In the genomic region with DNA sequence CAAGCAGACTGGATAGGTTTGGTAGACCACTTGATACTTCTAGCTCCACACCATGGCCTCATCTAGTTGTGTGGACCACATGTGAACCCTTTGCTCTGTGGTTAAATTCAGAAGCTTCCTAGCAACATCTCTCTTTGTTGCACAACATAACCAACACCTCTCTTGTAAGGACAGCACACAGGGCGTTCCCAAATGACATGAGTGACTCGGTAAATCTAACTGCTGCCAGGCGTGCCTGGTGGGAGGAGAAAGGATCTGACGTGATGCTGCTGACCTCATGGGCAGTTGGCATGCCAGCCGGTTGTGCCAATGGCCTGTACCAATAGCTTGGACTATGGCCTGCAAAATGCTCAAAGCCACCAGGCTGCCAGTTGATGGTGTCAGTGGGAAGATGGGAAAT, we compare ENCODE assay signal across 11 cellular contexts.
"Had no signal": no experiment of that assay in that cellular context is flagged by ENCODE, and none has a peak within 500 bp of the region (broad histone marks: within the 10 kb centered on the region; RNA-seq: fewer than 3 reads in every experiment).

No MANE protein-coding gene starts in this region.

- H3K4me2 ChIP-seq: hepatocyte, neural progenitor cell had no signal

- H3K36me3 ChIP-seq: neural progenitor cell had no signal

- DNase-seq: activated CD4-positive, alpha-beta T cell treated with anti-CD3 and anti-CD28 coated beads for 48 hours; amniotic stem cell; cerebellar nuclear complex; kidney; stimulated activated CD4-positive, alpha-beta T cell treated with anti-CD3 and anti-CD28 coated beads, Interleukin-4, amount 100 ng/mL, for 1 hour; stimulated activated CD8-positive, alpha-beta memory T cell treated with anti-CD3 and anti-CD28 coated beads, Interleukin-4, amount 100 ng/mL, for 48 hours; stimulated activated naive CD8-positive, alpha-beta T cell treated with anti-CD3 and anti-CD28 coated beads, Interleukin-15, Interleukin-2, amounts not matched to agents 100 U/mL and 50 U/mL, for 24 hours; T-helper 1 cell had no signal

- H3K4me1 ChIP-seq: neural progenitor cell, parathyroid adenoma had no signal

- H3K27me3 ChIP-seq: hepatocyte, neural progenitor cell had no signal

- ATAC-seq: stimulated activated naive CD8-positive, alpha-beta T cell treated with anti-CD3 and anti-CD28 coated beads, Interleukin-15, Interleukin-2, amounts not matched to agents 100 U/mL and 50 U/mL, for 24 hours had no signal

- H2AFZ ChIP-seq: hepatocyte, neural progenitor cell, parathyroid adenoma had no signal

- H3K79me2 ChIP-seq: hepatocyte, parathyroid adenoma had no signal

- H3K4me3 ChIP-seq: hepatocyte, neural progenitor cell had no signal

- H3K9ac ChIP-seq: neural progenitor cell, parathyroid adenoma had no signal

- H3K27ac ChIP-seq: hepatocyte, neural progenitor cell, parathyroid adenoma had no signal
